Comparison of ENCODE assay signal across 18 cellular contexts in genomic region chr4:126991965-126992364, GRCh38.
DNase-seq lines count a peak whose midpoint lies in the region; ATAC-seq and TF ChIP-seq lines count a peak whose summit lies in the region.
"Had no signal": no experiment of that assay in that cellular context is flagged by ENCODE, and none has a peak within 500 bp of the region (broad histone marks: within the 10 kb centered on the region; RNA-seq: fewer than 3 reads in every experiment).

No MANE protein-coding gene starts in this region.

- no peak overlapping the region for H2AK9ac ChIP-seq in IMR-90 (replicated peaks; ENCODE audit: low read depth, low read length, poor library complexity)

- DNase-seq in Ammon's horn (ENCODE audit: low spot score) (peak; percentile 66), IMR-90 (peak; percentile 47), dedifferentiated amniotic fluid mesenchymal stem cell (ENCODE audit: extremely low spot score) (peak; percentile 51), myocyte (ENCODE audit: low read depth) (peak; percentile 74), SW480 (ENCODE audit: low spot score) (no peak)
- DNase-seq in natural killer cell treated with Interleukin-12 subunit alpha and Interleukin-12 subunit beta and Interleukin-15 and Interleukin-18, amount 100 ng/mL, for 72 hours (ENCODE audit: low spot score): no peak
- DNase-seq: activated effector memory CD4-positive, alpha-beta T cell treated with anti-CD3 and anti-CD28 coated beads, Interleukin-2, amount 50 U/mL, for 16 hours; DMS53; NCI-H748 treated with DMSO at 0.1 percent for 48 hours; nephron progenitor cell; stimulated activated CD4-positive, alpha-beta T cell treated with anti-CD3 and anti-CD28 coated beads, Interleukin-1b, Interleukin-23, amount 100 ng/mL, for 48 hours; WERI-Rb-1 had no signal

- intact Hi-C loops in IMR-90 (cut with micrococcal nuclease): no loop called here

- H4K5ac ChIP-seq in IMR-90 (ENCODE audit: low read depth, low read length): no peak overlapping the region

- no peak overlapping the region for H3K18ac ChIP-seq in IMR-90 (ENCODE audit: low read depth, low read length)

- CTCF ChIA-PET in IMR-90 (lab: Yijun Ruan, JAX): no interaction called here

- H3K4me2 ChIP-seq in IMR-90 (ENCODE audit: low read depth, low read length): no peak overlapping the region
- H3K4me2 ChIP-seq: GM23338 had no signal

- dilution Hi-C loops in IMR-90 (cut with HindIII; ENCODE audit: low sequenced_read_pairs, unreplicated experiment): no loop called here

- no peak overlapping the region for H4K8ac ChIP-seq in IMR-90 (ENCODE audit: low read depth in 2 of 2, low read length in 2 of 2)

- H3K4me3 ChIP-seq in IMR-90 (ENCODE audit: insufficient read depth, low read depth, low read length): no peak overlapping the region
- H3K4me3 ChIP-seq: dorsolateral prefrontal cortex, GM23338, right atrium auricular region had no signal

- no peak overlapping the region for H2BK5ac ChIP-seq in IMR-90 (ENCODE audit: low read depth, low read length, poor library complexity, severe bottlenecking)

- no peaks in the 10 kb centered on the region for H3K36me3 Mint-ChIP-seq in natural killer cell treated with Interleukin-12 subunit alpha and Interleukin-12 subunit beta and Interleukin-15 and Interleukin-18, amount 100 ng/mL, for 72 hours

- no TSS peak for BruUV-seq in IMR-90 (replicated peaks; lab: Mats Ljungman, UMichigan)

- TF ChIP-seq POLR2A in IMR-90 (IDR thresholded peaks at IDR 0.05; ENCODE audit: low read depth, low read length): no peak

- no peak overlapping the region for H3K56ac ChIP-seq in IMR-90 (ENCODE audit: extremely low read depth, insufficient read depth, low read length)

- no peaks in the 10 kb centered on the region for H3K9me3 ChIP-seq in IMR-90 (ENCODE audit: control insufficient read depth, insufficient read depth, low read length)

- in situ Hi-C loops in IMR-90 (cut with MboI; ENCODE audit: low sequenced_read_pairs): no loop called here

- no peak overlapping the region for H4K91ac ChIP-seq in IMR-90 (ENCODE audit: insufficient read depth, low read depth, low read length)

- WGBS in IMR-90 (ENCODE audit: extremely low coverage in 2 of 2, insufficient read length in 1 of 2), 2 experiments: no CpG with 5 or more reads among the region's 1 CpG

- TF ChIP-seq CTCF in IMR-90 (conservative IDR thresholded peaks at IDR 0.05; ENCODE audit: low read depth, low read length): no peak

- no peaks in the 10 kb centered on the region for H3K27me3 ChIP-seq in IMR-90 (ENCODE audit: control insufficient read depth, insufficient read depth, low read length)
- H3K27me3 ChIP-seq: dorsolateral prefrontal cortex, right atrium auricular region had no signal

- H3K27ac ChIP-seq in IMR-90 (ENCODE audit: insufficient read depth, low read length): no peak overlapping the region
- H3K27ac ChIP-seq: right atrium auricular region, WERI-Rb-1 had no signal

- H3K9ac ChIP-seq in IMR-90 (ENCODE audit: low read depth, low read length): no peak overlapping the region

- no peak for TF ChIP-seq RAD21 in IMR-90 (IDR thresholded peaks at IDR 0.05; ENCODE audit: low read length)

- H3K23ac ChIP-seq in IMR-90 (ENCODE audit: low read depth, low read length): no peak overlapping the region

- POLR2A ChIA-PET in IMR-90 (lab: Charles Lee; ENCODE audit: unreplicated experiment): no interaction called here

- H3K4me1 Mint-ChIP-seq in natural killer cell treated with Interleukin-12 subunit alpha and Interleukin-12 subunit beta and Interleukin-15 and Interleukin-18, amount 100 ng/mL, for 72 hours (ENCODE audit: low read depth in 2 of 2): no peaks in the 10 kb centered on the region
- H3K4me1 Mint-ChIP-seq: B cell, GM23338, nephron progenitor cell had no signal

- no peak overlapping the region for H2BK15ac ChIP-seq in IMR-90 (ENCODE audit: low read depth, low read length)

- no peak overlapping the region for H3K27ac Mint-ChIP-seq in natural killer cell treated with Interleukin-12 subunit alpha and Interleukin-12 subunit beta and Interleukin-15 and Interleukin-18, amount 100 ng/mL, for 72 hours
- H3K27ac Mint-ChIP-seq: B cell, GM23338, nephron progenitor cell had no signal

- no peaks in the 10 kb centered on the region for H3K79me1 ChIP-seq in IMR-90 (ENCODE audit: low read depth in 1 of 2, low read length in 2 of 2)

- peaks cover 2% of the 10 kb centered on the region; the same call in 1 of the 2 replicates for H3K4me1 ChIP-seq in IMR-90 (ENCODE audit: control insufficient read depth, insufficient read depth, low read length)
- H3K4me1 ChIP-seq: right atrium auricular region had no signal

- H2BK20ac ChIP-seq in IMR-90 (ENCODE audit: low read depth, low read length): no peak overlapping the region

- no peaks in the 10 kb centered on the region for H3K9me1 ChIP-seq in IMR-90 (ENCODE audit: insufficient read depth, low read length)

- no peak overlapping the region for H3K4ac ChIP-seq in IMR-90 (ENCODE audit: low read depth, low read length)

- no peak overlapping the region for H2BK120ac ChIP-seq in IMR-90 (ENCODE audit: low read depth, low read length)

- H4K20me1 ChIP-seq in IMR-90 (ENCODE audit: insufficient read depth, low read length): no peaks in the 10 kb centered on the region

- H3K27me3 Mint-ChIP-seq in natural killer cell treated with Interleukin-12 subunit alpha and Interleukin-12 subunit beta and Interleukin-15 and Interleukin-18, amount 100 ng/mL, for 72 hours: no peaks in the 10 kb centered on the region
- H3K27me3 Mint-ChIP-seq: B cell had no signal

- H2AFZ ChIP-seq in IMR-90 (replicated peaks; ENCODE audit: low read length, poor library complexity): peak overlapping the region; percentile 14
- H2AFZ ChIP-seq: GM23338 had no signal

- no peak overlapping the region for H2AK5ac ChIP-seq in IMR-90 (ENCODE audit: low read depth, low read length)

- peaks cover 3% of the 10 kb centered on the region for H3K9me3 Mint-ChIP-seq in natural killer cell treated with Interleukin-12 subunit alpha and Interleukin-12 subunit beta and Interleukin-15 and Interleukin-18, amount 100 ng/mL, for 72 hours

- H3K4me3 Mint-ChIP-seq in natural killer cell treated with Interleukin-12 subunit alpha and Interleukin-12 subunit beta and Interleukin-15 and Interleukin-18, amount 100 ng/mL, for 72 hours: no peak overlapping the region
- H3K4me3 Mint-ChIP-seq: B cell, GM23338, nephron progenitor cell had no signal

- no peak for ATAC-seq in IMR-90 (ENCODE audit: low read depth)
- ATAC-seq in natural killer cell treated with Interleukin-12 subunit alpha and Interleukin-12 subunit beta and Interleukin-15 and Interleukin-18, amount 100 ng/mL, for 72 hours: no peak
- ATAC-seq in GM21528 (IDR thresholded peaks at IDR 0.05; ENCODE audit: low FRiP score, unreplicated experiment): no peak
- ATAC-seq in HG03565 (IDR thresholded peaks at IDR 0.05; ENCODE audit: unreplicated experiment): no peak
- ATAC-seq: GM23338 had no signal

- H3K14ac ChIP-seq in IMR-90 (replicated peaks; ENCODE audit: low read depth, low read length): no peak overlapping the region

- H3K36me3 ChIP-seq in IMR-90 (ENCODE audit: control insufficient read depth, insufficient read depth, low read length): no peaks in the 10 kb centered on the region
- H3K36me3 ChIP-seq: right atrium auricular region, WERI-Rb-1 had no signal

TF ChIP-seq in IMR-90, 13 proteins besides CTCF, POLR2A, EP300 and RAD21:
- TF ChIP-seq, protein P1, sequence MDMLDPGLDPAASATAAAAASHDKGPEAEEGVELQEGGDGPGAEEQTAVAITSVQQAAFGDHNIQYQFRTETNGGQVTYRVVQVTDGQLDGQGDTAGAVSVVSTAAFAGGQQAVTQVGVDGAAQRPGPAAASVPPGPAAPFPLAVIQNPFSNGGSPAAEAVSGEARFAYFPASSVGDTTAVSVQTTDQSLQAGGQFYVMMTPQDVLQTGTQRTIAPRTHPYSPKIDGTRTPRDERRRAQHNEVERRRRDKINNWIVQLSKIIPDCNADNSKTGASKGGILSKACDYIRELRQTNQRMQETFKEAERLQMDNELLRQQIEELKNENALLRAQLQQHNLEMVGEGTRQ (IDR thresholded peaks at IDR 0.05; ENCODE audit: low read depth, low read length): no peak
- TF ChIP-seq CHD1 (IDR thresholded peaks at IDR 0.05; ENCODE audit: low read depth, low read length): no peak
- no peak for TF ChIP-seq BHLHE40 (IDR thresholded peaks at IDR 0.05; ENCODE audit: low read depth, low read length)
- no peak for TF ChIP-seq CEBPB (IDR thresholded peaks at IDR 0.05; ENCODE audit: low read depth, low read length)
- no peak for TF ChIP-seq FOS (IDR thresholded peaks at IDR 0.05; ENCODE audit: low read depth, low read length)
- TF ChIP-seq RCOR1 (IDR thresholded peaks at IDR 0.05; ENCODE audit: insufficient replicate concordance, low read length): no peak
- no peak for TF ChIP-seq NFE2L2 (IDR thresholded peaks at IDR 0.05; ENCODE audit: low read depth, low read length)
- TF ChIP-seq MXI1 (IDR thresholded peaks at IDR 0.05; ENCODE audit: borderline replicate concordance, low read depth, low read length): no peak
- TF ChIP-seq RFX5 (IDR thresholded peaks at IDR 0.05; ENCODE audit: low read depth, low read length): no peak
- no peak for TF ChIP-seq MAFK (IDR thresholded peaks at IDR 0.05; ENCODE audit: low read depth, low read length)
- TF ChIP-seq SMC3 (IDR thresholded peaks at IDR 0.05; ENCODE audit: low read depth, low read length): no peak
- TF ChIP-seq MAZ (IDR thresholded peaks at IDR 0.05; ENCODE audit: borderline replicate concordance, low read depth, low read length): no peak
- TF ChIP-seq, protein P2, sequence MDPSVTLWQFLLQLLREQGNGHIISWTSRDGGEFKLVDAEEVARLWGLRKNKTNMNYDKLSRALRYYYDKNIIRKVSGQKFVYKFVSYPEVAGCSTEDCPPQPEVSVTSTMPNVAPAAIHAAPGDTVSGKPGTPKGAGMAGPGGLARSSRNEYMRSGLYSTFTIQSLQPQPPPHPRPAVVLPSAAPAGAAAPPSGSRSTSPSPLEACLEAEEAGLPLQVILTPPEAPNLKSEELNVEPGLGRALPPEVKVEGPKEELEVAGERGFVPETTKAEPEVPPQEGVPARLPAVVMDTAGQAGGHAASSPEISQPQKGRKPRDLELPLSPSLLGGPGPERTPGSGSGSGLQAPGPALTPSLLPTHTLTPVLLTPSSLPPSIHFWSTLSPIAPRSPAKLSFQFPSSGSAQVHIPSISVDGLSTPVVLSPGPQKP (IDR thresholded peaks at IDR 0.05; ENCODE audit: borderline replicate concordance, low read depth, low read length): no peak

Comparison
In these comparisons a context has a peak if more than half of its experiments do, and no peak if none do; other contexts are left out.
1. DNase-seq: peak in Ammon's horn (single experiment), IMR-90 (single experiment), dedifferentiated amniotic fluid mesenchymal stem cell (single experiment) and myocyte (single experiment); none in natural killer cell treated with Interleukin-12 subunit alpha and Interleukin-12 subunit beta and Interleukin-15 and Interleukin-18, amount 100 ng/mL, for 72 hours (single experiment) and SW480 (single experiment).